In genomic region chr5:14347522-14347921, GRCh38 we compare ENCODE assay signal across 18 cellular contexts.
"Had no signal": no experiment of that assay in that cellular context is flagged by ENCODE, and none has a peak within 500 bp of the region (broad histone marks: within the 10 kb centered on the region; RNA-seq: fewer than 3 reads in every experiment).

No MANE protein-coding gene starts in this region.

- H3K4me1 ChIP-seq: colonic mucosa, vagina had no signal

- H3K27me3 ChIP-seq: colonic mucosa, esophagus squamous epithelium, left lung, tibial nerve, vagina had no signal

- H3K27ac ChIP-seq: colonic mucosa, esophagus squamous epithelium, left lung, tibial nerve, vagina had no signal

- H3K27ac Mint-ChIP-seq: activated B cell treated with CpG ODN at 0.5 μM for 24 hours; activated CD8-positive, alpha-beta T cell treated with anti-CD3 and anti-CD28 coated beads for 36 hours; activated naive CD4-positive, alpha-beta T cell treated with anti-CD3 and anti-CD28 coated beads, Interleukin-2, amount 50 U/mL, for 72 hours; naive thymus-derived CD4-positive, alpha-beta T cell had no signal

- H3K9me3 Mint-ChIP-seq: activated B cell treated with CpG ODN at 0.5 μM for 24 hours; activated CD8-positive, alpha-beta T cell treated with anti-CD3 and anti-CD28 coated beads for 36 hours had no signal

- H3K27me3 Mint-ChIP-seq: activated B cell treated with CpG ODN at 0.5 μM for 24 hours had no signal

- ATAC-seq: activated CD8-positive, alpha-beta T cell treated with anti-CD3 and anti-CD28 coated beads for 36 hours; activated naive CD4-positive, alpha-beta T cell treated with anti-CD3 and anti-CD28 coated beads, Interleukin-2, amount 50 U/mL, for 72 hours; left lung; mucosa of descending colon; naive thymus-derived CD4-positive, alpha-beta T cell had no signal

- H3K4me3 Mint-ChIP-seq: activated B cell treated with CpG ODN at 0.5 μM for 24 hours; activated CD8-positive, alpha-beta T cell treated with anti-CD3 and anti-CD28 coated beads for 36 hours; naive thymus-derived CD4-positive, alpha-beta T cell had no signal

- DNase-seq: activated B cell treated with CpG ODN at 0.5 μM for 24 hours; activated CD4-positive, alpha-beta T cell treated with anti-CD3 and anti-CD28 coated beads for 48 hours; activated CD8-positive, alpha-beta T cell treated with anti-CD3 and anti-CD28 coated beads for 36 hours; activated effector memory CD4-positive, alpha-beta T cell treated with anti-CD3 and anti-CD28 coated beads, Interleukin-2, amount 50 U/mL, for 16 hours; activated T-cell treated with anti-CD3 and anti-CD28 coated beads, Interleukin-2, amount 50 U/mL, for 48 hours; colonic mucosa; esophagus squamous epithelium; glutamatergic neuron; hypothalamus; kidney; left lung; mucosa of descending colon; naive thymus-derived CD4-positive, alpha-beta T cell; stimulated activated CD4-positive, alpha-beta T cell treated with anti-CD3 and anti-CD28 coated beads, Interleukin-2, amount 100 ng/mL, for 48 hours; stimulated activated naive CD4-positive, alpha-beta T cell had no signal

- H3K36me3 Mint-ChIP-seq: activated naive CD4-positive, alpha-beta T cell treated with anti-CD3 and anti-CD28 coated beads, Interleukin-2, amount 50 U/mL, for 72 hours; naive thymus-derived CD4-positive, alpha-beta T cell had no signal
